ENCODE assay signal across 28 cellular contexts in genomic region chr7:20601121-20601520, GRCh38. TPM values are rescaled to one million over a fixed set of nuclear protein-coding genes. Genes with fewer than 3 reads are reported as not detected.
"Had no signal": no experiment of that assay in that cellular context is flagged by ENCODE, and none has a peak within 500 bp of the region (broad histone marks: within the 10 kb centered on the region; RNA-seq: fewer than 3 reads in every experiment).

No MANE protein-coding gene starts in this region.

- DNase-seq: activated CD4-positive, alpha-beta memory T cell treated with anti-CD3 and anti-CD28 coated beads for 36 hours; activated CD4-positive, alpha-beta T cell treated with anti-CD3 and anti-CD28 coated beads for 36 hours; activated CD4-positive, alpha-beta T cell treated with anti-CD3 and anti-CD28 coated beads, Interleukin-2, amount 50 U/mL, for 1 hour; activated CD8-positive, alpha-beta memory T cell treated with anti-CD3 and anti-CD28 coated beads, Interleukin-2, amount 50 U/mL, for 4 hours; activated naive CD4-positive, alpha-beta T cell treated with anti-CD3 and anti-CD28 coated beads, Interleukin-2, amount 10 ng/mL, durations not matched to agents 7 days and 5 days; activated naive CD8-positive, alpha-beta T cell treated with anti-CD3 and anti-CD28 coated beads, Interleukin-2, amount 50 U/mL, for 24 hours; activated T-cell treated with anti-CD3 and anti-CD28 coated beads for 4 hours; activated T-cell treated with anti-CD3 and anti-CD28 coated beads, Interleukin-2, amount 50 U/mL, for 4 hours; anterior cingulate cortex; caudate nucleus; cerebellar nuclear complex; NCI-H1105; NCI-H1436; NCI-H1694; NCI-H1930; NCI-H2081 treated with DMSO at 0.1 percent for 48 hours; NCI-H226; NCI-H446 treated with DMSO at 0.1 percent for 48 hours; RPMI8226; SHP77 treated with DMSO at 0.1 percent for 48 hours; SK-N-SH had no signal

- H3K27me3 ChIP-seq: SJSA1 had no signal

- H3K4me3 ChIP-seq: SJSA1 had no signal

- H3K4me1 ChIP-seq: SJSA1 had no signal

- H3K4me2 ChIP-seq: SK-N-SH had no signal

- ATAC-seq: activated CD4-positive, alpha-beta T cell treated with anti-CD3 and anti-CD28 coated beads for 36 hours; activated CD4-positive, CD25-positive, alpha-beta regulatory T cell treated with anti-CD3 and anti-CD28 coated beads, Interleukin-2, amount 50 U/mL, for 24 hours; activated naive CD8-positive, alpha-beta T cell treated with anti-CD3 and anti-CD28 coated beads, Interleukin-2, amount 50 U/mL, for 24 hours; activated T-cell treated with anti-CD3 and anti-CD28 coated beads, Interleukin-2, amount 50 U/mL, for 4 hours; Panc1; WTC11 had no signal

- H3K36me3 ChIP-seq: SJSA1 had no signal

- H3K9me3 ChIP-seq: SJSA1, SK-N-SH had no signal

- H3K27ac ChIP-seq: SJSA1 had no signal

- H3K9ac ChIP-seq: SK-N-SH had no signal

RNA-seq across cellular contexts. Expression of gene ABCB5, which starts 14.3 kb away (rescaled TPM):
- total RNA-seq: activated CD4-positive, alpha-beta memory T cell treated with anti-CD3 and anti-CD28 coated beads for 36 hours; activated CD4-positive, alpha-beta T cell treated with anti-CD3 and anti-CD28 coated beads for 36 hours; activated T-cell treated with anti-CD3 and anti-CD28 coated beads, Interleukin-2, amount 50 U/mL, for 4 hours; activated T-helper 1 cell treated with anti-CD3 and anti-CD28 coated beads, Interleukin-12 subunit alpha, Interleukin-12 subunit beta, Interleukin-2, Interleukin-4 antibody, amounts not matched to agents 30 ng/mL and 10 ng/mL and 1 ng/mL, durations not matched to agents 14 hours and 24 hours and 36 hours; bronchial epithelial cell; MCF 10A; SJSA1; WTC11 had no signal
- polyA plus RNA-seq: SK-N-SH had no signal
